8 cellular contexts compared by ENCODE assay signal in genomic region chr11:57800444-57801184, GRCh38. TPM values are rescaled to one million over a fixed set of nuclear protein-coding genes. Genes with fewer than 3 reads are reported as not detected.
DNase-seq lines count a peak whose midpoint lies in the region; ATAC-seq, FAIRE-seq and TF ChIP-seq lines count a peak whose summit lies in the region.

No MANE protein-coding gene starts in this region.

- H4K20me1 ChIP-seq in HCT116 (ENCODE audit: insufficient read depth) (0 out of 2 replicates have a peak, but pooled peaks cover 4% of the 10 kb centered on the region), Loucy (ENCODE audit: insufficient read depth, low read length, poor library complexity, severe bottlenecking) (no peaks in the 10 kb centered on the region)

- H3K4me2 ChIP-seq in HCT116 (ENCODE audit: low read length) (peak overlapping the region; percentile 78), Loucy (ENCODE audit: low read depth, low read length, poor library complexity, severe bottlenecking) (peak overlapping the region; percentile 74)

- H3K4me1 ChIP-seq in HCT116 (ENCODE audit: control insufficient read depth in 1 of 2, insufficient read depth in 2 of 2, low read length in 2 of 2) (peaks cover 27 to 39% of the 10 kb centered on the region in 2 experiments), Loucy (ENCODE audit: insufficient read depth, low read length, poor library complexity, severe bottlenecking) (peaks cover 36% of the 10 kb centered on the region), stomach smooth muscle (ENCODE audit: control insufficient read depth, insufficient read depth, low read length) (peaks cover 13% of the 10 kb centered on the region)

- peak overlapping the region; percentile 55; the same call in 1 of the 2 replicates for H3K9ac ChIP-seq in HCT116 (ENCODE audit: low read length)
- peak overlapping the region; percentile 34 for H3K9ac ChIP-seq in Loucy (ENCODE audit: low read depth, low read length, poor library complexity, severe bottlenecking)
- H3K9ac ChIP-seq in stomach smooth muscle (ENCODE audit: low read length in 2 of 2) = no peak overlapping the region

- no peaks in the 10 kb centered on the region for H3K9me3 ChIP-seq in HCT116 (ENCODE audit: control insufficient read depth in 1 of 2, insufficient read depth in 1 of 2, low read depth in 1 of 2, low read length in 2 of 2)
- no peaks in the 10 kb centered on the region for H3K9me3 ChIP-seq in Loucy (ENCODE audit: insufficient read depth, low read depth, low read length)
- H3K9me3 ChIP-seq in stomach smooth muscle (ENCODE audit: control insufficient read depth in 2 of 2, low read length in 2 of 2) = no peaks in the 10 kb centered on the region

- RAD21 ChIA-PET in HCT116 (lab: Charles Lee; ENCODE audit: low non-redundant PET in 1 of 2, low total read pairs in 2 of 2, uncharacterized antibody in 2 of 2, unreplicated experiment in 2 of 2) = interaction anchor here (1.0 to 2.2 kb wide), 9 partner anchors 22 to 59 kb away, joined by 3 to 19 read pairs (median 5); partner anchors contain the start of genes BTBD18 (in 2 of the 2), CTNND1 (in 2 of the 2) and SELENOH (in 1 of the 2)

- TF ChIP-seq POLR2A in HCT116 (IDR thresholded peaks at IDR 0.05; ENCODE audit: borderline replicate concordance, extremely low read depth, insufficient read depth, insufficient read length) = no peak

- DNase-seq in A172 (ENCODE audit: low spot score) = peak; percentile 77
- peak; percentile 41 for DNase-seq in GM06990 (ENCODE audit: extremely low read depth, insufficient read length)
- DNase-seq in HCT116 (ENCODE audit: low read depth, low spot score) = peak; percentile 51
- peak; percentile 61 for DNase-seq in RCC 7860 (ENCODE audit: low spot score)
- DNase-seq in cerebellum (ENCODE audit: low spot score) = peak; percentile 78

- no peak overlapping the region for H2AFZ ChIP-seq in HCT116 (ENCODE audit: low read depth, low read length, poor library complexity, severe bottlenecking)
- peak overlapping the region; percentile 28 for H2AFZ ChIP-seq in Loucy (ENCODE audit: low read length)

- no TSS peak for BruUV-seq in HCT116 (replicated peaks; lab: Mats Ljungman, UMichigan)

- POLR2A ChIA-PET in HCT116 (lab: Charles Lee) = interaction anchor here (0.6 to 3.2 kb wide), 6 partner anchors 21 to 89 kb away, joined by 3 to 31 read pairs (median 7); partner anchors contain the start of genes BTBD18, CTNND1, MED19 and SELENOH

- no peaks in the 10 kb centered on the region for H3K9me2 ChIP-seq in HCT116 (ENCODE audit: insufficient read depth)
- H3K9me2 ChIP-seq in Loucy (replicated peaks; ENCODE audit: low read depth, low read length) = no peaks in the 10 kb centered on the region

- intact Hi-C loops in HCT116 (cut with micrococcal nuclease) = loop anchor here (1.0 to 5.0 kb wide), 2 partner anchors 49 to 133 kb away; partner anchors contain the start of genes BTBD18 and ZDHHC5

- ATAC-seq in HCT116 = peak; percentile 36

- no peaks in the 10 kb centered on the region for H3F3A ChIP-seq in Loucy (ENCODE audit: low read depth)

- peak; percentile 93 for TF ChIP-seq RAD21 in HCT116 (IDR thresholded peaks at IDR 0.05; ENCODE audit: low read depth)

- H3K79me2 ChIP-seq in HCT116 (ENCODE audit: insufficient read depth, low read length) = peaks cover 68% of the 10 kb centered on the region
- no peaks in the 10 kb centered on the region for H3K79me2 ChIP-seq in Loucy (ENCODE audit: insufficient read depth, low read length)

- H3K27me3 ChIP-seq in GM06990 (replicated peaks; ENCODE audit: control insufficient read depth, insufficient read depth, low read length) = no peaks in the 10 kb centered on the region
- H3K27me3 ChIP-seq in HCT116 (ENCODE audit: insufficient read depth, low read length) = no peaks in the 10 kb centered on the region
- H3K27me3 ChIP-seq in Loucy (ENCODE audit: insufficient read depth, low read length, poor library complexity, severe bottlenecking) = no peaks in the 10 kb centered on the region
- no peaks in the 10 kb centered on the region for H3K27me3 ChIP-seq in layer of hippocampus (ENCODE audit: control insufficient read depth, insufficient read depth, low read length)
- H3K27me3 ChIP-seq in stomach smooth muscle (ENCODE audit: control insufficient read depth in 1 of 2, insufficient read depth in 2 of 2, low read length in 2 of 2) = no peaks in the 10 kb centered on the region

- H3K4me3 ChIP-seq in GM06990 (replicated peaks; ENCODE audit: low read depth, low read length) = no peak overlapping the region
- H3K4me3 ChIP-seq in HCT116 (replicated peaks in 1 of 2; ENCODE audit: low read depth in 1 of 2, low read length in 2 of 2) = no peak overlapping the region
- H3K4me3 ChIP-seq in Loucy (ENCODE audit: low read length, poor library complexity, severe bottlenecking) = peak overlapping the region; percentile 64
- no peak overlapping the region for H3K4me3 ChIP-seq in stomach smooth muscle (ENCODE audit: low read length in 2 of 2)

- CTCF ChIA-PET in HCT116 (lab: Charles Lee) = interaction anchor here (0.6 to 4.6 kb wide), 26 partner anchors 8 to 711 kb away, joined by 3 to 95 read pairs (median 4); partner anchors contain the start of genes BTBD18, CTNND1, MED19 and SELENOH

- peak; percentile 70 for TF ChIP-seq CTCF in GM06990 (IDR thresholded peaks at IDR 0.05; ENCODE audit: insufficient read depth, low read length, poor library complexity, severe bottlenecking)
- peak; percentile 74 to 86 (median 85); a peak in 5 of 6 replicates for TF ChIP-seq CTCF in HCT116 (IDR thresholded peaks at IDR 0.05 in 2 of 3, conservative IDR thresholded peaks at IDR 0.05 in 1 of 3; ENCODE audit: borderline replicate concordance in 1 of 3, insufficient read depth in 1 of 3, low read depth in 2 of 3, low read length in 2 of 3)
- peak; percentile 96 for TF ChIP-seq CTCF in Loucy (conservative IDR thresholded peaks at IDR 0.05; ENCODE audit: low read length)

- peak; percentile 35 for FAIRE-seq in RCC 7860 (lab: Jason Lieb, UNC)

- peak overlapping the region; percentile 82; the same call in 1 of the 2 replicates for H3K27ac ChIP-seq in HCT116 (ENCODE audit: low read depth, low read length)
- peak overlapping the region; percentile 24 for H3K27ac ChIP-seq in layer of hippocampus (ENCODE audit: low read depth, low read length)
- H3K27ac ChIP-seq in stomach smooth muscle (ENCODE audit: low read length) = peak overlapping the region; percentile 58

- H3K36me3 ChIP-seq in GM06990 (ENCODE audit: control insufficient read depth, insufficient read depth, low read length) (peaks cover 7% of the 10 kb centered on the region), HCT116 (ENCODE audit: control insufficient read depth in 1 of 2, insufficient read depth in 2 of 2, low read length in 2 of 2) (peaks cover 34 to 45% of the 10 kb centered on the region in 2 experiments), Loucy (ENCODE audit: insufficient read depth, low read length) (peaks cover 27% of the 10 kb centered on the region; the same call in 1 of the 2 replicates), stomach smooth muscle (ENCODE audit: control insufficient read depth in 2 of 2, insufficient read depth in 2 of 2, low read length in 2 of 2) (peaks cover 48 to 50% of the 10 kb centered on the region in 2 donors)

TF ChIP-seq in HCT116, 20 proteins besides CTCF, POLR2A, EP300 and RAD21:
- TF ChIP-seq SP1 (IDR thresholded peaks at IDR 0.05; ENCODE audit: low read depth) (peak; percentile 21; the same call in 1 of the 2 replicates), SIN3A (IDR thresholded peaks at IDR 0.05; ENCODE audit: low read depth) (0 out of 2 replicates have a peak, but pooled peaks have one; percentile 22), POLR2AphosphoS5 (IDR thresholded peaks at IDR 0.05; ENCODE audit: low read depth, low read length) (no peak; the same call in 1 of the 2 replicates), FOSL1 (IDR thresholded peaks at IDR 0.05; ENCODE audit: low read depth) (no peak), EGR1 (IDR thresholded peaks at IDR 0.05; ENCODE audit: low read depth) (no peak), CBX3 (IDR thresholded peaks at IDR 0.05; ENCODE audit: low read depth) (peak; percentile 13; the same call in 1 of the 2 replicates)
TF ChIP-seq in HCT116: peak in this region for 3.

RNA-seq across cellular contexts. Expression of gene CTNND1, which starts 39.0 kb away (rescaled TPM):
- total RNA-seq in A172 (2014; rRNA removed; shearing (Covaris generic)) = 66.9 and 70.8 TPM in 2 replicates
- total RNA-seq in HCT116 (2021; ENCODE audit: unreplicated experiment) (157 TPM), cerebellum (153 TPM)
- polyA plus RNA-seq in HCT116 (2012) = 94.8 and 163 TPM in 2 replicates

RNA-seq across cellular contexts. Expression of gene BTBD18, which starts 49.0 kb away (rescaled TPM):
- not detected in 2 replicates for total RNA-seq in A172 (2014; rRNA removed; shearing (Covaris generic))
- not detected for total RNA-seq in HCT116 (2021; ENCODE audit: unreplicated experiment)
- polyA plus RNA-seq in HCT116 (2012) = 0.09 and 0.11 TPM in 2 replicates
- total RNA-seq in cerebellum = not detected

RNA-seq across cellular contexts. Expression of gene SELENOH, which starts 59.3 kb away (rescaled TPM):
- 235 and 274 TPM in 2 replicates for total RNA-seq in A172 (2014; rRNA removed; shearing (Covaris generic))
- total RNA-seq in HCT116 (2021; ENCODE audit: unreplicated experiment) (194 TPM), cerebellum (35.3 TPM)
- 149 and 178 TPM in 2 replicates for polyA plus RNA-seq in HCT116 (2012)

Comparison
In these comparisons a context has a peak if more than half of its experiments do, and no peak if none do; other contexts are left out.
1. H3K27ac ChIP-seq: peak in every context shown above with its lines; median percentile 82 in HCT116; 58 in stomach smooth muscle; 24 in layer of hippocampus.
2. H3K9ac ChIP-seq: peak in HCT116 (single experiment) and Loucy (single experiment); none in stomach smooth muscle (0 of 2).
3. Peak in every context shown above with its lines, with median percentiles within 50 percentile points of each other: DNase-seq and CTCF ChIP-seq.